In genomic region chr3:122892561-122892960, GRCh38 we compare ENCODE assay signal across 22 cellular contexts.
A peak's percentile ranks its signal among the peaks of the same experiment; 100 is the strongest.
DNase-seq lines count a peak whose midpoint lies in the region; ATAC-seq and TF ChIP-seq lines count a peak whose summit lies in the region.
"Had no signal": no experiment of that assay in that cellular context is flagged by ENCODE, and none has a peak within 500 bp of the region (broad histone marks: within the 10 kb centered on the region; RNA-seq: fewer than 3 reads in every experiment).

No MANE protein-coding gene starts in this region.

- no peak overlapping the region for H3K27ac Mint-ChIP-seq in MCF 10A (ENCODE audit: low read depth, unreplicated experiment)
- H3K27ac Mint-ChIP-seq in T-helper 17 cell = peak overlapping the region; percentile 86
- H3K27ac Mint-ChIP-seq in nephron progenitor cell = peak overlapping the region; percentile 54
- no peak overlapping the region for H3K27ac Mint-ChIP-seq in activated CD8-positive, alpha-beta T cell treated with anti-CD3 and anti-CD28 coated beads for 36 hours

- ATAC-seq in T-helper 17 cell = no peak
- ATAC-seq in upper lobe of right lung = no peak
- ATAC-seq in activated CD8-positive, alpha-beta T cell treated with anti-CD3 and anti-CD28 coated beads for 36 hours = no peak
- ATAC-seq in HG02610 (IDR thresholded peaks at IDR 0.05; ENCODE audit: unreplicated experiment) = no peak
- ATAC-seq: A549, K562 had no signal

- POLR2A ChIA-PET in MCF 10A (lab: Yijun Ruan, JAX) = interaction anchor here (0.8 to 2.6 kb wide), 5 partner anchors 10 to 476 kb away, joined by 3 to 10 read pairs (median 4); partner anchors contain the start of gene WDR5B
- POLR2A ChIA-PET in activated CD8-positive, alpha-beta T cell treated with anti-CD3 and anti-CD28 coated beads for 36 hours (lab: Charles Lee) = no interaction called here

- CTCF ChIA-PET in MCF 10A (lab: Yijun Ruan, JAX) = interaction anchor here (0.6 to 2.0 kb wide), 8 partner anchors 12 to 399 kb away, joined by 3 to 6 read pairs (median 3); no protein-coding TSS in a partner anchor
- CTCF ChIA-PET in activated CD8-positive, alpha-beta T cell treated with anti-CD3 and anti-CD28 coated beads for 36 hours (lab: Charles Lee) = interaction anchor here (0.8 kb wide), 1 partner anchor 23 kb away, joined by 3 read pairs; no protein-coding TSS in a partner anchor

- no peaks in the 10 kb centered on the region for H3K27me3 Mint-ChIP-seq in MCF 10A (ENCODE audit: insufficient read depth, unreplicated experiment)
- H3K27me3 Mint-ChIP-seq in T-helper 17 cell = peaks cover 6% of the 10 kb centered on the region
- peaks cover 12% of the 10 kb centered on the region for H3K27me3 Mint-ChIP-seq in nephron progenitor cell (ENCODE audit: low read depth, poor library complexity)
- H3K27me3 Mint-ChIP-seq in activated CD8-positive, alpha-beta T cell treated with anti-CD3 and anti-CD28 coated beads for 36 hours = peaks cover 3% of the 10 kb centered on the region

- DNase-seq in MCF 10A (ENCODE audit: unreplicated experiment) (peak; percentile 6), breast epithelium (ENCODE audit: low spot score in 2 of 2) (no peak), T-helper 17 cell (no peak), nephron progenitor cell (no peak), upper lobe of right lung (no peak)
- DNase-seq in activated CD8-positive, alpha-beta T cell treated with anti-CD3 and anti-CD28 coated beads for 36 hours = no peak
- DNase-seq: C1 segment of cervical spinal cord; CD4-positive, alpha-beta memory T cell; COR-L47; DND-41; Kasumi-1; MV-4-11; NCI-H2081; NCI-H2171 treated with DMSO at 0.1 percent for 48 hours; NCI-H345; NCI-H510A treated with DMSO at 0.1 percent for 48 hours; NCI-H748 treated with DMSO at 0.1 percent for 48 hours; Right ventricle myocardium superior had no signal

- H3K27ac ChIP-seq in breast epithelium = no peak overlapping the region
- H3K27ac ChIP-seq in upper lobe of right lung = no peak overlapping the region
- H3K27ac ChIP-seq: A549, SJSA1 had no signal

- H3K27me3 ChIP-seq in breast epithelium = no peaks in the 10 kb centered on the region
- H3K27me3 ChIP-seq in upper lobe of right lung = no peaks in the 10 kb centered on the region
- H3K27me3 ChIP-seq: SJSA1 had no signal

- intact Hi-C loops in MCF 10A (cut with micrococcal nuclease) (loop anchor here (5.0 kb wide), 1 partner anchor 40 kb away; no protein-coding TSS in a partner anchor), breast epithelium (cut with DNase I; ENCODE audit: low total_unique reads) (no loop called here), upper lobe of right lung (cut with DNase I) (no loop called here)
- intact Hi-C loops in activated CD8-positive, alpha-beta T cell treated with anti-CD3 and anti-CD28 coated beads for 36 hours (cut with micrococcal nuclease) = no loop called here

- H3K36me3 ChIP-seq in breast epithelium (no peaks in the 10 kb centered on the region), upper lobe of right lung (no peaks in the 10 kb centered on the region)
- H3K36me3 ChIP-seq: SJSA1 had no signal

- H3K4me1 Mint-ChIP-seq in MCF 10A (ENCODE audit: insufficient read depth, unreplicated experiment) (peaks cover 40% of the 10 kb centered on the region), T-helper 17 cell (peaks cover 20% of the 10 kb centered on the region), nephron progenitor cell (peaks cover 25% of the 10 kb centered on the region)
- H3K4me1 Mint-ChIP-seq in activated CD8-positive, alpha-beta T cell treated with anti-CD3 and anti-CD28 coated beads for 36 hours (ENCODE audit: low read depth) = peaks cover 20% of the 10 kb centered on the region

- no peak for TF ChIP-seq POLR2A in breast epithelium (IDR thresholded peaks at IDR 0.05)

- no TSS peak for BruUV-seq in MCF 10A (replicated peaks; lab: Mats Ljungman, UMichigan)

- TF ChIP-seq CTCF in MCF 10A (IDR thresholded peaks at IDR 0.05; ENCODE audit: unreplicated experiment) (no peak), breast epithelium (IDR thresholded peaks at IDR 0.05) (no peak), nephron progenitor cell (IDR thresholded peaks at IDR 0.05) (no peak), upper lobe of right lung (IDR thresholded peaks at IDR 0.05) (no peak)
- TF ChIP-seq CTCF in activated CD8-positive, alpha-beta T cell treated with anti-CD3 and anti-CD28 coated beads for 36 hours (IDR thresholded peaks at IDR 0.05) = no peak

- no peak overlapping the region for H3K4me3 ChIP-seq in breast epithelium
- no peak overlapping the region for H3K4me3 ChIP-seq in upper lobe of right lung
- H3K4me3 ChIP-seq: A549, K562, SJSA1 had no signal

- H3K9me3 ChIP-seq in breast epithelium = no peaks in the 10 kb centered on the region
- no peaks in the 10 kb centered on the region for H3K9me3 ChIP-seq in T-helper 17 cell (ENCODE audit: control insufficient read depth, low read length, poor library complexity, severe bottlenecking)
- H3K9me3 ChIP-seq in upper lobe of right lung = no peaks in the 10 kb centered on the region
- H3K9me3 ChIP-seq: A549, SJSA1 had no signal

- H3K36me3 Mint-ChIP-seq in MCF 10A (ENCODE audit: insufficient read depth, unreplicated experiment) (peaks cover 8% of the 10 kb centered on the region), T-helper 17 cell (ENCODE audit: low read depth) (no peaks in the 10 kb centered on the region), nephron progenitor cell (ENCODE audit: low read depth) (peaks cover 5% of the 10 kb centered on the region)
- H3K36me3 Mint-ChIP-seq in activated CD8-positive, alpha-beta T cell treated with anti-CD3 and anti-CD28 coated beads for 36 hours (ENCODE audit: low read depth) = no peaks in the 10 kb centered on the region
- H3K36me3 Mint-ChIP-seq: CD4-positive, alpha-beta memory T cell had no signal

- no peaks in the 10 kb centered on the region for H3K9me3 Mint-ChIP-seq in MCF 10A (ENCODE audit: unreplicated experiment)
- H3K9me3 Mint-ChIP-seq in nephron progenitor cell = no peaks in the 10 kb centered on the region
- H3K9me3 Mint-ChIP-seq in activated CD8-positive, alpha-beta T cell treated with anti-CD3 and anti-CD28 coated beads for 36 hours = no peaks in the 10 kb centered on the region
- H3K9me3 Mint-ChIP-seq: CD4-positive, alpha-beta memory T cell had no signal

- H3K4me1 ChIP-seq in breast epithelium (no peaks in the 10 kb centered on the region), upper lobe of right lung (no peaks in the 10 kb centered on the region)
- H3K4me1 ChIP-seq: A549, SJSA1 had no signal

- H3K4me3 Mint-ChIP-seq in MCF 10A (ENCODE audit: unreplicated experiment) (no peak overlapping the region), T-helper 17 cell (no peak overlapping the region), nephron progenitor cell (no peak overlapping the region)
- H3K4me3 Mint-ChIP-seq in activated CD8-positive, alpha-beta T cell treated with anti-CD3 and anti-CD28 coated beads for 36 hours = no peak overlapping the region
- H3K4me3 Mint-ChIP-seq: CD4-positive, alpha-beta memory T cell had no signal

Comparison
In these comparisons a context has a peak if more than half of its experiments do, and no peak if none do; other contexts are left out.
1. H3K27ac Mint-ChIP-seq: peak in T-helper 17 cell (single experiment) and nephron progenitor cell (single experiment); none in MCF 10A (single experiment) and activated CD8-positive, alpha-beta T cell treated with anti-CD3 and anti-CD28 coated beads for 36 hours (single experiment).